Comparison of ENCODE assay signal across 15 cellular contexts in genomic region chr12:112008918-112009317, GRCh38.
"Had no signal": no experiment of that assay in that cellular context is flagged by ENCODE, and none has a peak within 500 bp of the region (broad histone marks: within the 10 kb centered on the region; RNA-seq: fewer than 3 reads in every experiment).

No MANE protein-coding gene starts in this region.

- H3K4me3 ChIP-seq: cardiac muscle cell, right atrium auricular region, skin epidermis, tibial nerve had no signal

- ATAC-seq: esophagus mucosa, left lobe of liver had no signal

- H3K27ac ChIP-seq: cardiac muscle cell, right atrium auricular region, skin epidermis, tibial nerve had no signal

- H3K27ac Mint-ChIP-seq: activated T-helper 1 cell treated with anti-CD3 and anti-CD28 coated beads, Interleukin-12 subunit alpha, Interleukin-12 subunit beta, Interleukin-2, Interleukin-4 antibody, amounts not matched to agents 30 ng/mL and 10 ng/mL and 1 ng/mL, durations not matched to agents 14 hours and 24 hours and 36 hours had no signal

- H3K4me3 Mint-ChIP-seq: activated T-helper 1 cell treated with anti-CD3 and anti-CD28 coated beads, Interleukin-12 subunit alpha, Interleukin-12 subunit beta, Interleukin-2, Interleukin-4 antibody, amounts not matched to agents 30 ng/mL and 10 ng/mL and 1 ng/mL, durations not matched to agents 14 hours and 24 hours and 36 hours had no signal

- DNase-seq: activated CD8-positive, alpha-beta memory T cell treated with anti-CD3 and anti-CD28 coated beads, Interleukin-2, amount 50 U/mL, for 48 hours; hippocampal formation; mammary epithelial cell; nucleus accumbens; stimulated activated CD4-positive, alpha-beta T cell treated with anti-CD3 and anti-CD28 coated beads, Interleukin-15, amount 100 ng/mL, for 24 hours; stimulated activated CD4-positive, alpha-beta T cell treated with anti-CD3 and anti-CD28 coated beads, Interleukin-4, amount 100 ng/mL, for 1 hour; stimulated activated naive CD4-positive, alpha-beta T cell; T-helper 1 cell had no signal

- H3K9me3 ChIP-seq: right atrium auricular region, tibial nerve had no signal

- H3K36me3 ChIP-seq: cardiac muscle cell, right atrium auricular region had no signal

- H3K27me3 ChIP-seq: cardiac muscle cell, right atrium auricular region, tibial nerve had no signal

- H3K9me3 Mint-ChIP-seq: activated T-helper 1 cell treated with anti-CD3 and anti-CD28 coated beads, Interleukin-12 subunit alpha, Interleukin-12 subunit beta, Interleukin-2, Interleukin-4 antibody, amounts not matched to agents 30 ng/mL and 10 ng/mL and 1 ng/mL, durations not matched to agents 14 hours and 24 hours and 36 hours had no signal
